8 cellular contexts compared by ENCODE assay signal in genomic region chr2:227325824-227326195, GRCh38. TPM values are rescaled to one million over a fixed set of nuclear protein-coding genes. Genes with fewer than 3 reads are reported as not detected.
DNase-seq lines count a peak whose midpoint lies in the region; ATAC-seq and TF ChIP-seq lines count a peak whose summit lies in the region.

No MANE protein-coding gene starts in this region.

- H3K4me3 Mint-ChIP-seq in WTC11: peak overlapping the region; percentile 90
- H3K4me3 Mint-ChIP-seq in nephron progenitor cell: peak overlapping the region; percentile 93

- ATAC-seq in GM18505 (IDR thresholded peaks at IDR 0.05; ENCODE audit: unreplicated experiment): peak; percentile 11
- ATAC-seq in HG03575 (IDR thresholded peaks at IDR 0.05; ENCODE audit: extremely low read depth, insufficient number of reproducible peaks, low FRiP score, unreplicated experiment): peak; percentile 2
- ATAC-seq in WTC11: peak; percentile 41
- no peak for ATAC-seq in GM18520 (IDR thresholded peaks at IDR 0.05; ENCODE audit: unreplicated experiment)

- H3K27me3 Mint-ChIP-seq in WTC11 (ENCODE audit: low read depth): peaks cover 12% of the 10 kb centered on the region
- H3K27me3 Mint-ChIP-seq in nephron progenitor cell (ENCODE audit: low read depth, poor library complexity): peaks cover 10% of the 10 kb centered on the region

- no peaks in the 10 kb centered on the region; the same call in 1 of the 2 replicates for H3K4me1 ChIP-seq in BE2C

- H3K4me3 ChIP-seq in BE2C (ENCODE audit: low read depth, low read length): peak overlapping the region; percentile 99
- H3K4me3 ChIP-seq in foreskin fibroblast (ENCODE audit: low read depth in 1 of 2, low read length in 2 of 2): peak overlapping the region; percentile 96 to 99

- no peaks in the 10 kb centered on the region for H3K9me3 ChIP-seq in BE2C

- H3K36me3 ChIP-seq in BE2C: no peaks in the 10 kb centered on the region

- DNase-seq in BE2C (peak; percentile 33), WTC11 (ENCODE audit: low spot score) (peak; percentile 28), foreskin fibroblast (peak; percentile 41 to 72), nephron progenitor cell (peak; percentile 48), NCI-H1436 (lab: John Stamatoyannopoulos, UW) (no peak)

- CTCF ChIA-PET in WTC11 (lab: Charles Lee): interaction anchor here (1.7 kb wide), 1 partner anchor 200 kb away, joined by 3 read pairs; no protein-coding TSS in a partner anchor

- TF ChIP-seq POLR2A in GM18505 (IDR thresholded peaks at IDR 0.05; ENCODE audit: borderline replicate concordance, extremely low read depth, insufficient read depth, insufficient read length): no peak

- TF ChIP-seq CTCF in BE2C (IDR thresholded peaks at IDR 0.05; ENCODE audit: low read depth, low read length) (no peak), WTC11 (IDR thresholded peaks at IDR 0.05) (no peak), foreskin fibroblast (IDR thresholded peaks at IDR 0.05; ENCODE audit: low read depth, low read length) (no peak), nephron progenitor cell (IDR thresholded peaks at IDR 0.05) (no peak)

- peaks cover 44% of the 10 kb centered on the region for H3K36me3 Mint-ChIP-seq in WTC11
- H3K36me3 Mint-ChIP-seq in nephron progenitor cell (ENCODE audit: low read depth): peaks cover 46% of the 10 kb centered on the region

- H3K9me3 Mint-ChIP-seq in WTC11 (peaks cover 36% of the 10 kb centered on the region), nephron progenitor cell (peaks cover 36% of the 10 kb centered on the region)

- H3K4me1 Mint-ChIP-seq in WTC11 (peaks cover 45% of the 10 kb centered on the region), nephron progenitor cell (peaks cover 39% of the 10 kb centered on the region)

- POLR2A ChIA-PET in WTC11 (lab: Charles Lee): no interaction called here

- H3K27me3 ChIP-seq in BE2C: no peaks in the 10 kb centered on the region

- H3K27ac Mint-ChIP-seq in WTC11 (peak overlapping the region; percentile 74), nephron progenitor cell (peak overlapping the region; percentile 96)

TF ChIP-seq in WTC11, 78 proteins besides CTCF, POLR2A, EP300 and RAD21:
- TF ChIP-seq, protein P1, sequence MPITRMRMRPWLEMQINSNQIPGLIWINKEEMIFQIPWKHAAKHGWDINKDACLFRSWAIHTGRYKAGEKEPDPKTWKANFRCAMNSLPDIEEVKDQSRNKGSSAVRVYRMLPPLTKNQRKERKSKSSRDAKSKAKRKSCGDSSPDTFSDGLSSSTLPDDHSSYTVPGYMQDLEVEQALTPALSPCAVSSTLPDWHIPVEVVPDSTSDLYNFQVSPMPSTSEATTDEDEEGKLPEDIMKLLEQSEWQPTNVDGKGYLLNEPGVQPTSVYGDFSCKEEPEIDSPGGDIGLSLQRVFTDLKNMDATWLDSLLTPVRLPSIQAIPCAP (CRISPR knock-in tag; IDR thresholded peaks at IDR 0.05): no peak
- TF ChIP-seq PRDM15 (CRISPR knock-in tag; IDR thresholded peaks at IDR 0.05): no peak
- no peak for TF ChIP-seq JAZF1 (CRISPR knock-in tag; IDR thresholded peaks at IDR 0.05)
- TF ChIP-seq ATF3 (CRISPR knock-in tag; conservative IDR thresholded peaks at IDR 0.05): no peak
TF ChIP-seq in WTC11: peak in this region for 0.

RNA-seq across cellular contexts. Expression of gene MFF, which starts 0.8 kb away (rescaled TPM):
- 61.3 TPM for polyA plus RNA-seq in BE2C (2012; ENCODE audit: insufficient read depth, insufficient read length, low read depth)
- total RNA-seq in WTC11 (2021): 74.4 to 78.5 TPM (median 78.2 TPM) in 3 replicates

RNA-seq across cellular contexts. Expression of gene TM4SF20, which starts 53.3 kb away (rescaled TPM):
- not detected for polyA plus RNA-seq in BE2C (2012; ENCODE audit: insufficient read depth, insufficient read length, low read depth)
- total RNA-seq in WTC11 (2021): not detected in 3 replicates
